ENCODE assay signal across 8 cellular contexts in the genomic region with DNA sequence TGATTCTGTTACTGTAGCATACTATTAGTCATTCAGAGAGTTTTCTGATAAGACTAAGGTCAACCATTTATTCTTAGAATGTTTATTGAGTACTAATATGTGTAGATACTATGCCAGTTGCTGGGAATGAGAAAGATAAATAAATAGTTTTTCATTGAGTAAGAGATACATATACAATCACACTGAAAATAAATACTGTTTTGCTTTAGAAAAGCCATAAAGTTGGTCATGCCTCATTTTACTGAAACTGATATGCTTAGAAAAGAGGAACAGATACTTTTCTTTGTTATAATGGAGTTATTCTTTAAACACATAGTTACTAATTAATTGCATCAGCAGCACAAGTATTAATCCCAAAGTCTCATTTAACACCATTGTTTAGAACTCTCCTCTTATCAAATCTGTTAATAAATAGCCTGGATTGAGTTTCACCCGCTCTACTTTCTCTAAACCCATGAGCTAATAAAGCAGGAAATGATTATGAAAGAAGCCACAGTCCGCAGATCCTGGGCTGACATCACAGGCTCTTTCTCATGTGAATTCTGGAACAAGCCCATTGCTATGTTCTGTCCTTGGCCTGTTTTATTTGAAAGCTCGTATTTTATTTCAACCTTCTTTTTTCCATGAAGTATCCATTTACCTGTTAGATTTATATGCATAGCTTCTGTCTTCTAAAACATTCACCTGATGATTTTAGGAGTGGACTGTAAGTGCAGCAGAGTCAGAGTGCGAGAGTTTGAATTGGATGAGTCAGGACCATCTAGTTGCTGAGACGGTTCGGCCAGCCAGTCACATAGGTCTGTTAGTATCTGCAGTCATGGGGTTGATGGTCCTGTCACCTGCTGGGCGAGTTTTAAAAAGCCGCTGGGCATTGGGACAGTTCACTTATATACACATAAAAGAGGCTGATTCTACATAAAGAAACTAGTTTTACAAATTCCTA. TPM values are rescaled to one million over a fixed set of nuclear protein-coding genes. Genes with fewer than 3 reads are reported as not detected.
DNase-seq lines count a peak whose midpoint lies in the region; ATAC-seq and TF ChIP-seq lines count a peak whose summit lies in the region.

No MANE protein-coding gene starts in this region.

- H3K4me3 ChIP-seq in GM12864 (ENCODE audit: low read depth, low read length), result no peak overlapping the region
- no peak overlapping the region for H3K4me3 ChIP-seq in neuronal stem cell (ENCODE audit: low read length in 2 of 2)
- H3K4me3 ChIP-seq in esophagus muscularis mucosa, result no peak overlapping the region

- no peak overlapping the region for H2BK5ac ChIP-seq in neuronal stem cell (ENCODE audit: low read length)

- H4K91ac ChIP-seq in neuronal stem cell (ENCODE audit: low read depth, low read length, poor library complexity), result no peak overlapping the region

- H3K36me3 ChIP-seq in neuronal stem cell (replicated peaks in 1 of 2; ENCODE audit: control insufficient read depth in 2 of 2, insufficient read depth in 2 of 2, low read length in 2 of 2) (no peaks in the 10 kb centered on the region), esophagus muscularis mucosa (peaks cover 0 to 14% (median 4%) of the 10 kb centered on the region in 4 donors)

- H3K79me1 ChIP-seq in neuronal stem cell (ENCODE audit: low read depth, low read length), result no peaks in the 10 kb centered on the region

- H4K8ac ChIP-seq in neuronal stem cell (ENCODE audit: low read depth, low read length), result no peak overlapping the region

- DNase-seq in GM12864 (ENCODE audit: low read depth) (peak; percentile 44), HK-2 (ENCODE audit: unreplicated experiment) (peak; percentile 71), SW 1271 (lab: John Stamatoyannopoulos, UW) (peak; percentile 79 to 92), fibroblast of gingiva (ENCODE audit: low read depth) (peak; percentile 80), neuronal stem cell (ENCODE audit: low spot score) (peak; percentile 23), esophagus muscularis mucosa (ENCODE audit: extremely low spot score) (no peak), ureter (ENCODE audit: low spot score) (no peak)

- H3K4me1 ChIP-seq in neuronal stem cell (ENCODE audit: control insufficient read depth in 2 of 2, insufficient read depth in 1 of 2, low read depth in 1 of 2, low read length in 2 of 2), result no peaks in the 10 kb centered on the region
- no peaks in the 10 kb centered on the region for H3K4me1 ChIP-seq in esophagus muscularis mucosa

- H2BK12ac ChIP-seq in neuronal stem cell (ENCODE audit: low read length), result no peak overlapping the region

- no peak overlapping the region for H3K14ac ChIP-seq in neuronal stem cell (ENCODE audit: low read length)

- intact Hi-C loops in esophagus muscularis mucosa (cut with DNase I), result loop anchor here (2.0 kb wide), 1 partner anchor 82 kb away; no protein-coding TSS in a partner anchor

- H3K27ac ChIP-seq in neuronal stem cell (replicated peaks; ENCODE audit: low read length) (no peak overlapping the region), esophagus muscularis mucosa (replicated peaks in 1 of 4) (no peak overlapping the region)

- no peak overlapping the region for H2AK5ac ChIP-seq in neuronal stem cell (ENCODE audit: low read depth, low read length)

- no CpG with 5 or more reads among the region's 8 CpGs for WGBS in neuronal stem cell (ENCODE audit: extremely low coverage in 2 of 2, insufficient read length in 2 of 2, insufficient replicate concordance in 1 of 2), 2 donors
- 73% methylated on average over 8 of the region's 8 CpGs for WGBS in esophagus muscularis mucosa

- TF ChIP-seq CTCF in GM12864 (IDR thresholded peaks at IDR 0.05; ENCODE audit: low read depth, low read length, missing control alignments) (peak; percentile 61), esophagus muscularis mucosa (IDR thresholded peaks at IDR 0.05) (no peak)

- H3K23ac ChIP-seq in neuronal stem cell (ENCODE audit: low read depth, low read length, poor library complexity), result no peak overlapping the region

- H3K9ac ChIP-seq in neuronal stem cell (ENCODE audit: low read depth, low read length, poor library complexity), result no peak overlapping the region

- no peak overlapping the region for H3K18ac ChIP-seq in neuronal stem cell (ENCODE audit: low read length)

- H3K27me3 ChIP-seq in neuronal stem cell (ENCODE audit: control insufficient read depth in 3 of 3, insufficient read depth in 3 of 3, low read depth in 1 of 3, low read length in 3 of 3), result no peaks in the 10 kb centered on the region
- no peaks in the 10 kb centered on the region for H3K27me3 ChIP-seq in esophagus muscularis mucosa

- H2AFZ ChIP-seq in neuronal stem cell (ENCODE audit: low read length), result no peak overlapping the region

- TF ChIP-seq EP300 in esophagus muscularis mucosa (IDR thresholded peaks at IDR 0.05), result no peak

- no peaks in the 10 kb centered on the region for H3K9me3 ChIP-seq in neuronal stem cell (replicated peaks in 1 of 2; ENCODE audit: control insufficient read depth in 2 of 2, insufficient read depth in 1 of 2, low read depth in 1 of 2, low read length in 2 of 2)
- no peaks in the 10 kb centered on the region for H3K9me3 ChIP-seq in esophagus muscularis mucosa

- no peak overlapping the region for H3K4me2 ChIP-seq in neuronal stem cell (ENCODE audit: insufficient read depth, low read length, poor library complexity, severe bottlenecking)

- ATAC-seq in GM21515 (IDR thresholded peaks at IDR 0.05; ENCODE audit: unreplicated experiment), result peak; percentile 82

- H2BK120ac ChIP-seq in neuronal stem cell (ENCODE audit: low read depth, low read length), result no peak overlapping the region

- no peak overlapping the region for H3K4ac ChIP-seq in neuronal stem cell (ENCODE audit: low read length)

- TF ChIP-seq POLR2A in esophagus muscularis mucosa (IDR thresholded peaks at IDR 0.05; ENCODE audit: low read depth), result no peak

- no peak overlapping the region for H2BK15ac ChIP-seq in neuronal stem cell (ENCODE audit: low read length)

RNA-seq across cellular contexts. Expression of a gene that starts 35.5 kb away (rescaled TPM):
- polyA plus RNA-seq in neuronal stem cell (2013, experiment 1 of 2), result 0.15 TPM
- 0.21 TPM for polyA plus RNA-seq in neuronal stem cell (2013, experiment 2 of 2)
- 1 to 10 TPM; 3.2 to 4.5 (median 4.1) TPM for total RNA-seq in esophagus muscularis mucosa
- 3.7 TPM for total RNA-seq in ureter

RNA-seq across cellular contexts. Expression of a gene that starts 59.0 kb away (rescaled TPM):
- 1.4 TPM for polyA plus RNA-seq in neuronal stem cell (2013, experiment 1 of 2)
- polyA plus RNA-seq in neuronal stem cell (2013, experiment 2 of 2), result 1.4 TPM
- total RNA-seq in esophagus muscularis mucosa (1 to 10 TPM; 5.5 to 8.8 (median 7.2) TPM), ureter (6.6 TPM)

Comparison
In these comparisons a context has a peak if more than half of its experiments do, and no peak if none do; other contexts are left out.
1. DNase-seq: peak in GM12864 (single experiment), HK-2 (single experiment), SW 1271 (2 of 2), fibroblast of gingiva (single experiment) and neuronal stem cell (single experiment); none in esophagus muscularis mucosa (single experiment) and ureter (single experiment).